Comparison of ENCODE assay signal across 1 cellular context in the genomic region with DNA sequence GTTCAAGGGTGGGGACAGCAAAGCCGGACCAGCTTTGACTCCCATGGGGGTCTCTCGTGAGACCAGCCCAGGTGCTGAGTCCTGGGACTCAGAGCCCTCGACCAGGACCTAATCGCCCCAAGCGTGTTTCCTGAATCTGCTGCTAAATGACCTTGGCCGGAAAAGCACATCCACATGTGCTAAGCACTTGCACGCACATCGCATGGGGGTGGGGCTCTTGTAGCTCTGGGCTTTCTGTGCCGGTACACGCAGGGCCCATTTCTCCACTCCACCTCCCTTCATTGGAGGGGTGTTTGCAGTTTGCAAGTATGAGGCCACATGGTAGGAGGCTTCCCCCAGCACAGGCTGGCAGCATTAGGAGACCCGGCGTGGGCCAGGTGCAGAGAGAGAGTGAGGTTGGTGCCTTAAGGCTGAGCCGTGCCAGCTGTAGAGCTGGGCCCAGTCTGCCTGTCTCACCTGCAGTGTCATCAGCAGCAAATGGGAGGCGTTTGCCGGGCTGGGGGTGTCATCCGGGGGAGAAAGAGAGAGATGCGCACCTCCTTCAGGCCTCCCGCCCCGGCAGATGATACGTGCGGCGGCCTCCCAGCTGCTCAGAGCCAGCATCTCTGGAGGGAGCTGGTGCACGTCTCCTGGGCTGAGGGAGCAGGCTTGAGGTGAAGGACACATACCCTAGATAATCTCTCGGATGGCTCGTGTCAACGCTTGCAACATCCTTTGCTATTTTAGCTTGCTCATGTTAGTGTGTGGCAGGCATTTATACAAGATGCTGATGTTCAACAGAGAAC.
TF ChIP-seq lines count a peak whose summit lies in the region.

No MANE protein-coding gene starts in this region.

TF ChIP-seq in GM12878, 131 proteins besides CTCF, POLR2A, EP300 and RAD21 (continued from another document):
- 0 out of 2 replicates have a peak, but pooled peaks have one; percentile 2 for TF ChIP-seq YY1 (IDR thresholded peaks at IDR 0.05; ENCODE audit: low read depth, low read length)
- TF ChIP-seq CHD2 (IDR thresholded peaks at IDR 0.05; ENCODE audit: borderline replicate concordance, low read depth, low read length): 0 out of 2 replicates have a peak, but pooled peaks have one; percentile 7
- TF ChIP-seq EZH2 (IDR thresholded peaks at IDR 0.05; ENCODE audit: borderline replicate concordance, control insufficient read depth, low read depth, low read length): no peak
- no peak for TF ChIP-seq POLR2AphosphoS2 (IDR thresholded peaks at IDR 0.05; ENCODE audit: low read depth, low read length)
- TF ChIP-seq MXI1 (IDR thresholded peaks at IDR 0.05; ENCODE audit: low read depth, low read length): peak; percentile 47; the same call in 1 of the 2 replicates
- 0 out of 2 replicates have a peak, but pooled peaks have one; percentile 7 for TF ChIP-seq ATF7 (IDR thresholded peaks at IDR 0.05; ENCODE audit: low read depth)
- no peak for TF ChIP-seq CBX3 (IDR thresholded peaks at IDR 0.05; ENCODE audit: borderline replicate concordance, low read depth)
- 0 out of 2 replicates have a peak, but pooled peaks have one; percentile 5 for TF ChIP-seq MEF2A (IDR thresholded peaks at IDR 0.05; ENCODE audit: insufficient read depth, low read depth, low read length)
- TF ChIP-seq NFIC (IDR thresholded peaks at IDR 0.05; ENCODE audit: low read depth, low read length): peak; percentile 88
- peak; percentile 66; the same call in 1 of the 2 replicates for TF ChIP-seq DPF2 (IDR thresholded peaks at IDR 0.05)
- no peak for TF ChIP-seq TARDBP (IDR thresholded peaks at IDR 0.05; ENCODE audit: borderline replicate concordance)
- peak; percentile 78 for TF ChIP-seq ZNF687 (IDR thresholded peaks at IDR 0.05)
- peak; percentile 90 for TF ChIP-seq MEF2B (IDR thresholded peaks at IDR 0.05; ENCODE audit: partially characterized antibody, poor library complexity, severe bottlenecking)
- TF ChIP-seq ETV6 (conservative IDR thresholded peaks at IDR 0.05 in 1 of 2, IDR thresholded peaks at IDR 0.05 in 1 of 2; ENCODE audit: borderline replicate concordance in 1 of 2, low read depth in 1 of 2): peak in 1 of 2 experiments; percentile 80; a peak in 2 of 4 replicates
- no peak for TF ChIP-seq ZBED1 (IDR thresholded peaks at IDR 0.05; ENCODE audit: borderline replicate concordance)
- TF ChIP-seq, protein P1, sequence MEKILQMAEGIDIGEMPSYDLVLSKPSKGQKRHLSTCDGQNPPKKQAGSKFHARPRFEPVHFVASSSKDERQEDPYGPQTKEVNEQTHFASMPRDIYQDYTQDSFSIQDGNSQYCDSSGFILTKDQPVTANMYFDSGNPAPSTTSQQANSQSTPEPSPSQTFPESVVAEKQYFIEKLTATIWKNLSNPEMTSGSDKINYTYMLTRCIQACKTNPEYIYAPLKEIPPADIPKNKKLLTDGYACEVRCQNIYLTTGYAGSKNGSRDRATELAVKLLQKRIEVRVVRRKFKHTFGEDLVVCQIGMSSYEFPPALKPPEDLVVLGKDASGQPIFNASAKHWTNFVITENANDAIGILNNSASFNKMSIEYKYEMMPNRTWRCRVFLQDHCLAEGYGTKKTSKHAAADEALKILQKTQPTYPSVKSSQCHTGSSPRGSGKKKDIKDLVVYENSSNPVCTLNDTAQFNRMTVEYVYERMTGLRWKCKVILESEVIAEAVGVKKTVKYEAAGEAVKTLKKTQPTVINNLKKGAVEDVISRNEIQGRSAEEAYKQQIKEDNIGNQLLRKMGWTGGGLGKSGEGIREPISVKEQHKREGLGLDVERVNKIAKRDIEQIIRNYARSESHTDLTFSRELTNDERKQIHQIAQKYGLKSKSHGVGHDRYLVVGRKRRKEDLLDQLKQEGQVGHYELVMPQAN (conservative IDR thresholded peaks at IDR 0.05): no peak
- TF ChIP-seq MYC (IDR thresholded peaks at IDR 0.05; ENCODE audit: insufficient read depth, insufficient read length, insufficient replicate concordance, low read length, severe bottlenecking): peak; percentile 79
- TF ChIP-seq TCF12 (IDR thresholded peaks at IDR 0.05; ENCODE audit: low read depth, low read length): peak; percentile 86
- TF ChIP-seq CREM (IDR thresholded peaks at IDR 0.05; ENCODE audit: low read depth): peak; percentile 43
- TF ChIP-seq MTA3 (IDR thresholded peaks at IDR 0.05; ENCODE audit: borderline replicate concordance, low read length): 0 out of 2 replicates have a peak, but pooled peaks have one; percentile 60
- peak; percentile 35 for TF ChIP-seq SP1 (IDR thresholded peaks at IDR 0.05; ENCODE audit: low read depth, low read length)
- TF ChIP-seq, protein P2, sequence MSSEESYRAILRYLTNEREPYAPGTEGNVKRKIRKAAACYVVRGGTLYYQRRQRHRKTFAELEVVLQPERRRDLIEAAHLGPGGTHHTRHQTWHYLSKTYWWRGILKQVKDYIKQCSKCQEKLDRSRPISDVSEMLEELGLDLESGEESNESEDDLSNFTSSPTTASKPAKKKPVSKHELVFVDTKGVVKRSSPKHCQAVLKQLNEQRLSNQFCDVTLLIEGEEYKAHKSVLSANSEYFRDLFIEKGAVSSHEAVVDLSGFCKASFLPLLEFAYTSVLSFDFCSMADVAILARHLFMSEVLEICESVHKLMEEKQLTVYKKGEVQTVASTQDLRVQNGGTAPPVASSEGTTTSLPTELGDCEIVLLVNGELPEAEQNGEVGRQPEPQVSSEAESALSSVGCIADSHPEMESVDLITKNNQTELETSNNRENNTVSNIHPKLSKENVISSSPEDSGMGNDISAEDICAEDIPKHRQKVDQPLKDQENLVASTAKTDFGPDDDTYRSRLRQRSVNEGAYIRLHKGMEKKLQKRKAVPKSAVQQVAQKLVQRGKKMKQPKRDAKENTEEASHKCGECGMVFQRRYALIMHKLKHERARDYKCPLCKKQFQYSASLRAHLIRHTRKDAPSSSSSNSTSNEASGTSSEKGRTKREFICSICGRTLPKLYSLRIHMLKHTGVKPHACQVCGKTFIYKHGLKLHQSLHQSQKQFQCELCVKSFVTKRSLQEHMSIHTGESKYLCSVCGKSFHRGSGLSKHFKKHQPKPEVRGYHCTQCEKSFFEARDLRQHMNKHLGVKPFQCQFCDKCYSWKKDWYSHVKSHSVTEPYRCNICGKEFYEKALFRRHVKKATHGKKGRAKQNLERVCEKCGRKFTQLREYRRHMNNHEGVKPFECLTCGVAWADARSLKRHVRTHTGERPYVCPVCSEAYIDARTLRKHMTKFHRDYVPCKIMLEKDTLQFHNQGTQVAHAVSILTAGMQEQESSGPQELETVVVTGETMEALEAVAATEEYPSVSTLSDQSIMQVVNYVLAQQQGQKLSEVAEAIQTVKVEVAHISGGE (CRISPR knock-in tag; IDR thresholded peaks at IDR 0.05): no peak
- no peak for TF ChIP-seq SMC3 (IDR thresholded peaks at IDR 0.05; ENCODE audit: borderline replicate concordance, low read length)
- TF ChIP-seq TAF1 (IDR thresholded peaks at IDR 0.05; ENCODE audit: borderline replicate concordance, low read depth, low read length): peak; percentile 9; the same call in 1 of the 2 replicates
- no peak for TF ChIP-seq HSF1 (IDR thresholded peaks at IDR 0.05; ENCODE audit: low read depth, low read length)
- TF ChIP-seq POLR2AphosphoS5 (IDR thresholded peaks at IDR 0.05; ENCODE audit: low read length): peak; percentile 27; the same call in 1 of the 2 replicates
- TF ChIP-seq IKZF2 (IDR thresholded peaks at IDR 0.05): peak in 1 of 2 experiments; percentile 20; a peak in 1 of 4 replicates
- TF ChIP-seq IKZF1 (conservative IDR thresholded peaks at IDR 0.05): peak; percentile 50; the same call in 1 of the 2 replicates
- TF ChIP-seq, protein P3, sequence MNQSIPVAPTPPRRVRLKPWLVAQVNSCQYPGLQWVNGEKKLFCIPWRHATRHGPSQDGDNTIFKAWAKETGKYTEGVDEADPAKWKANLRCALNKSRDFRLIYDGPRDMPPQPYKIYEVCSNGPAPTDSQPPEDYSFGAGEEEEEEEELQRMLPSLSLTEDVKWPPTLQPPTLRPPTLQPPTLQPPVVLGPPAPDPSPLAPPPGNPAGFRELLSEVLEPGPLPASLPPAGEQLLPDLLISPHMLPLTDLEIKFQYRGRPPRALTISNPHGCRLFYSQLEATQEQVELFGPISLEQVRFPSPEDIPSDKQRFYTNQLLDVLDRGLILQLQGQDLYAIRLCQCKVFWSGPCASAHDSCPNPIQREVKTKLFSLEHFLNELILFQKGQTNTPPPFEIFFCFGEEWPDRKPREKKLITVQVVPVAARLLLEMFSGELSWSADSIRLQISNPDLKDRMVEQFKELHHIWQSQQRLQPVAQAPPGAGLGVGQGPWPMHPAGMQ (IDR thresholded peaks at IDR 0.05; ENCODE audit: borderline replicate concordance): no peak
